ENCODE assay signal across 8 cellular contexts in genomic region chr5:42995152-42995751, GRCh38. TPM values are rescaled to one million over a fixed set of nuclear protein-coding genes. Genes with fewer than 3 reads are reported as not detected.
A peak's percentile ranks its signal among the peaks of the same experiment; 100 is the strongest.
DNase-seq lines count a peak whose midpoint lies in the region; ATAC-seq and TF ChIP-seq lines count a peak whose summit lies in the region.

No MANE protein-coding gene starts in this region.

- intact Hi-C loops in left ventricle myocardium inferior (cut with micrococcal nuclease): no loop called here
- intact Hi-C loops in Right ventricle myocardium superior (cut with DNase I): no loop called here
- intact Hi-C loops in uterus (cut with DNase I; ENCODE audit: low total_unique reads): no loop called here

- H3K27me3 ChIP-seq in left ventricle myocardium inferior (ENCODE audit: low read depth) (peaks cover 100% of the 10 kb centered on the region), uterus (peaks cover 26 to 73% of the 10 kb centered on the region in 2 donors)

- H3K36me3 ChIP-seq in left ventricle myocardium inferior (no peaks in the 10 kb centered on the region), uterus (no peaks in the 10 kb centered on the region)

- no peak for ATAC-seq in Right ventricle myocardium superior (ENCODE audit: poor library complexity)
- no peak for ATAC-seq in memory B cell (ENCODE audit: low read depth)
- no peak for ATAC-seq in HG02870 (IDR thresholded peaks at IDR 0.05; ENCODE audit: unreplicated experiment)

- H3K27me3 Mint-ChIP-seq in memory B cell: no peaks in the 10 kb centered on the region

- TF ChIP-seq POLR2A in uterus (IDR thresholded peaks at IDR 0.05): no peak

- peak overlapping the region; percentile 99 for H3K27ac Mint-ChIP-seq in memory B cell

- H3K4me1 ChIP-seq in left ventricle myocardium inferior: peaks cover 38% of the 10 kb centered on the region
- no peaks in the 10 kb centered on the region for H3K4me1 ChIP-seq in uterus

- H3K36me3 Mint-ChIP-seq in memory B cell: peaks cover 2% of the 10 kb centered on the region

- peaks cover 18% of the 10 kb centered on the region for H3K4me1 Mint-ChIP-seq in memory B cell

- no peaks in the 10 kb centered on the region for H3K9me3 Mint-ChIP-seq in memory B cell

- no peak for DNase-seq in left ventricle myocardium inferior
- no peak for DNase-seq in Right ventricle myocardium superior
- DNase-seq in amniotic epithelial cell (ENCODE audit: low read depth): peak; percentile 68
- no peak for DNase-seq in memory B cell (ENCODE audit: low spot score in 2 of 2)
- no peak for DNase-seq in uterus
- DNase-seq in DMS153 (lab: John Stamatoyannopoulos, UW): no peak
- DNase-seq in NCI-H128 (lab: John Stamatoyannopoulos, UW; ENCODE audit: unreplicated experiment): no peak

- peak overlapping the region; percentile 98 for H3K4me3 Mint-ChIP-seq in memory B cell

- H3K27ac ChIP-seq in left ventricle myocardium inferior (replicated peaks): peak overlapping the region; percentile 96
- peak overlapping the region; percentile 23 to 87 for H3K27ac ChIP-seq in uterus

- H3K4me3 ChIP-seq in left ventricle myocardium inferior (peak overlapping the region; percentile 71), uterus (peak overlapping the region; percentile 7 to 42)

- TF ChIP-seq CTCF in left ventricle myocardium inferior (IDR thresholded peaks at IDR 0.05; ENCODE audit: borderline replicate concordance): peak; percentile 12
- no peak for TF ChIP-seq CTCF in uterus (IDR thresholded peaks at IDR 0.05)

- H3K9me3 ChIP-seq in left ventricle myocardium inferior (replicated peaks): no peaks in the 10 kb centered on the region
- no peaks in the 10 kb centered on the region for H3K9me3 ChIP-seq in uterus

RNA-seq across cellular contexts. Expression of gene ANXA2R, which starts 44.9 kb away (rescaled TPM):
- total RNA-seq in left ventricle myocardium inferior (0.82 TPM), Right ventricle myocardium superior (0.94 TPM), uterus (10 to 100 TPM in 2 of 4 donors, 1 to 10 TPM in 2; 2.4 to 62.8 (median 8.5) TPM)
